ENCODE assay signal across 8 cellular contexts in genomic region chr7:76359111-76359986, GRCh38. TPM values are rescaled to one million over a fixed set of nuclear protein-coding genes. Genes with fewer than 3 reads are reported as not detected.
DNase-seq lines count a peak whose midpoint lies in the region; ATAC-seq and TF ChIP-seq lines count a peak whose summit lies in the region.

No MANE protein-coding gene starts in this region.

- 2% methylated on average over 14 of the region's 41 CpGs for WGBS in esophagus muscularis mucosa

- H3K9me3 ChIP-seq in DND-41 (ENCODE audit: insufficient read depth, low read length, severe bottlenecking), result no peaks in the 10 kb centered on the region
- H3K9me3 ChIP-seq in KOPT-K1 (ENCODE audit: insufficient read depth, low read length, poor library complexity, severe bottlenecking), result no peaks in the 10 kb centered on the region
- no peaks in the 10 kb centered on the region for H3K9me3 ChIP-seq in Panc1 (ENCODE audit: control insufficient read depth, insufficient read depth, low read depth, low read length)
- H3K9me3 ChIP-seq in esophagus muscularis mucosa, result no peaks in the 10 kb centered on the region

- H3K4me2 ChIP-seq in DND-41 (ENCODE audit: insufficient read depth, low read length), result peak overlapping the region; percentile 75

- H3K27ac ChIP-seq in DND-41 (ENCODE audit: low read length), result peak overlapping the region; percentile 95
- peak overlapping the region; percentile 81 for H3K27ac ChIP-seq in KOPT-K1 (ENCODE audit: low read depth, low read length, poor library complexity, severe bottlenecking)
- H3K27ac ChIP-seq in Panc1 (ENCODE audit: low read length), result peak overlapping the region; percentile 85
- H3K27ac ChIP-seq in esophagus muscularis mucosa (replicated peaks in 1 of 4), result peak overlapping the region; percentile 99 to 100 (median 100)

- ATAC-seq in DND-41 (ENCODE audit: insufficient read depth, low read depth) (peak; percentile 90), GM21825 (IDR thresholded peaks at IDR 0.05; ENCODE audit: unreplicated experiment) (peak; percentile 84), Panc1 (peak; percentile 98)
- peak; percentile 95 to 96 for ATAC-seq in activated T-cell treated with anti-CD3 and anti-CD28 coated beads, Interleukin-2, amount 50 U/mL, for 72 hours (replicated peaks in 1 of 2)

- peaks cover 51% of the 10 kb centered on the region for H3K4me1 Mint-ChIP-seq in activated T-cell treated with anti-CD3 and anti-CD28 coated beads, Interleukin-2, amount 50 U/mL, for 72 hours (ENCODE audit: low read depth)

- TF ChIP-seq CTCF in DND-41 (IDR thresholded peaks at IDR 0.05; ENCODE audit: borderline replicate concordance, extremely low read depth, low read length, poor library complexity, severe bottlenecking) (peak; percentile 92), Panc1 (IDR thresholded peaks at IDR 0.05) (peak; percentile 93), esophagus muscularis mucosa (IDR thresholded peaks at IDR 0.05) (peak; percentile 58 to 83 (median 76))

- DNase-seq in DND-41 (peak; percentile 99), Panc1 (ENCODE audit: low read depth, low spot score) (peak; percentile 97), esophagus muscularis mucosa (ENCODE audit: extremely low spot score) (peak; percentile 99), myocyte (ENCODE audit: low read depth) (peak; percentile 100)
- DNase-seq in activated T-cell treated with anti-CD3 and anti-CD28 coated beads, Interleukin-2, amount 50 U/mL, for 72 hours, result peak; percentile 96 to 97
- peak; percentile 85 to 94 for DNase-seq in stimulated activated CD8-positive, alpha-beta memory T cell treated with anti-CD3 and anti-CD28 coated beads, Interleukin-7, amount 100 ng/mL, for 48 hours (ENCODE audit: extremely low read depth in 1 of 2, low read depth in 1 of 2)

- TF ChIP-seq POLR2A in esophagus muscularis mucosa (IDR thresholded peaks at IDR 0.05; ENCODE audit: low read depth), result peak; percentile 9

- intact Hi-C loops in Panc1 (cut with micrococcal nuclease; ENCODE audit: unreplicated experiment) (no loop called here), esophagus muscularis mucosa (cut with DNase I) (loop anchor here (2.0 to 10.0 kb wide), 2 partner anchors 41 to 75 kb away; no protein-coding TSS in a partner anchor)

- no peaks in the 10 kb centered on the region for H3K9me3 Mint-ChIP-seq in activated T-cell treated with anti-CD3 and anti-CD28 coated beads, Interleukin-2, amount 50 U/mL, for 72 hours

- H3K4me3 ChIP-seq in DND-41 (ENCODE audit: low read depth in 1 of 2, low read length in 2 of 2) (peak overlapping the region; percentile 96 to 100; a peak in 3 of 4 replicates), Panc1 (ENCODE audit: low read depth in 2 of 2, low read length in 2 of 2) (peak overlapping the region; percentile 87 to 99), esophagus muscularis mucosa (peak overlapping the region; percentile 88 to 99 (median 94))

- no peaks in the 10 kb centered on the region for H3K27me3 Mint-ChIP-seq in activated T-cell treated with anti-CD3 and anti-CD28 coated beads, Interleukin-2, amount 50 U/mL, for 72 hours (ENCODE audit: low read depth)

- CTCF ChIA-PET in Panc1 (lab: Charles Lee), result interaction anchor here (0.7 to 1.0 kb wide), 4 partner anchors 24 to 1508 kb away, joined by 3 to 7 read pairs (median 5); no protein-coding TSS in a partner anchor

- H3K9ac ChIP-seq in DND-41 (ENCODE audit: low read depth, low read length), result peak overlapping the region; percentile 98

- H3K79me2 ChIP-seq in DND-41 (ENCODE audit: insufficient read depth, low read length), result peaks cover 45% of the 10 kb centered on the region

- TF ChIP-seq EP300 in esophagus muscularis mucosa (IDR thresholded peaks at IDR 0.05), result peak; percentile 66

- in situ Hi-C loops in Panc1 (cut with HindIII; ENCODE audit: low pct_unique_long_range_greater_than_20kb, low sequenced_read_pairs), result no loop called here

- peaks cover 9 to 25% of the 10 kb centered on the region in 2 donors for H3K36me3 Mint-ChIP-seq in activated T-cell treated with anti-CD3 and anti-CD28 coated beads, Interleukin-2, amount 50 U/mL, for 72 hours (ENCODE audit: insufficient read depth in 2 of 2)

- H3K27me3 ChIP-seq in DND-41 (ENCODE audit: insufficient read depth, low read length, poor library complexity) (no peaks in the 10 kb centered on the region), Panc1 (ENCODE audit: control insufficient read depth, insufficient read depth, low read length) (no peaks in the 10 kb centered on the region), esophagus muscularis mucosa (no peaks in the 10 kb centered on the region)

- BruUV-seq in Panc1 (replicated peaks; lab: Mats Ljungman, UMichigan), result no TSS peak

- H3K36me3 ChIP-seq in DND-41 (ENCODE audit: insufficient read depth, low read length) (peaks cover 34% of the 10 kb centered on the region), KOPT-K1 (ENCODE audit: insufficient read depth, low read length) (peaks cover 30% of the 10 kb centered on the region), Panc1 (ENCODE audit: control insufficient read depth, insufficient read depth, low read length) (peaks cover 19% of the 10 kb centered on the region), esophagus muscularis mucosa (peaks cover 0 to 7% (median 3%) of the 10 kb centered on the region in 4 donors)

- H3K27ac Mint-ChIP-seq in activated T-cell treated with anti-CD3 and anti-CD28 coated beads, Interleukin-2, amount 50 U/mL, for 72 hours, result peak overlapping the region; percentile 97

- H4K20me1 ChIP-seq in DND-41 (ENCODE audit: insufficient read depth, low read length), result peaks cover 29% of the 10 kb centered on the region

- H2AFZ ChIP-seq in DND-41 (ENCODE audit: low read depth, low read length), result peak overlapping the region; percentile 81

- peaks cover 52% of the 10 kb centered on the region for H3K4me1 ChIP-seq in DND-41 (ENCODE audit: insufficient read depth, low read length)
- peaks cover 30% of the 10 kb centered on the region for H3K4me1 ChIP-seq in Panc1 (ENCODE audit: control insufficient read depth, insufficient read depth, low read length)
- H3K4me1 ChIP-seq in esophagus muscularis mucosa, result peaks cover 32 to 56% (median 50%) of the 10 kb centered on the region in 4 donors

- POLR2A ChIA-PET in Panc1 (lab: Charles Lee), result interaction anchor here (0.5 to 0.6 kb wide), 4 partner anchors 11 to 885 kb away, joined by 3 to 20 read pairs (median 5); no protein-coding TSS in a partner anchor

- H3K4me3 Mint-ChIP-seq in activated T-cell treated with anti-CD3 and anti-CD28 coated beads, Interleukin-2, amount 50 U/mL, for 72 hours, result peak overlapping the region; percentile 90

RNA-seq across cellular contexts. Expression of gene YWHAG, which starts 0.6 kb away (rescaled TPM):
- 210 TPM for total RNA-seq in Panc1 (2021; ENCODE audit: unreplicated experiment)
- 172 TPM for polyA plus RNA-seq in Panc1 (2012; ENCODE audit: insufficient read length)
- 100 to 1,000 TPM; 107 to 120 TPM for total RNA-seq in activated T-cell treated with anti-CD3 and anti-CD28 coated beads, Interleukin-2, amount 50 U/mL, for 72 hours
- 10 to 100 TPM; 55.7 to 91.6 (median 73.7) TPM for total RNA-seq in esophagus muscularis mucosa
- 258 and 294 TPM in 2 replicates for total RNA-seq in myocyte
- polyA plus RNA-seq in myocyte (2012), result 330 TPM

RNA-seq across cellular contexts. Expression of gene SSC4D, which starts 50.1 kb away (rescaled TPM):
- 1.6 TPM for total RNA-seq in Panc1 (2021; ENCODE audit: unreplicated experiment)
- polyA plus RNA-seq in Panc1 (2012; ENCODE audit: insufficient read length), result 2.3 TPM
- 1 to 10 TPM in 1 of 2 donors, under 1 TPM in 1; 0.60 to 1.0 TPM for total RNA-seq in activated T-cell treated with anti-CD3 and anti-CD28 coated beads, Interleukin-2, amount 50 U/mL, for 72 hours
- total RNA-seq in esophagus muscularis mucosa, result under 1 TPM in 3 of 4 donors, not detected in 1; 0.39 to 0.66 (median 0.46) TPM
- total RNA-seq in myocyte, result 0.88 TPM in 1 of 2 replicates, not detected in the other
- polyA plus RNA-seq in myocyte (2012), result 0.90 TPM

RNA-seq across cellular contexts. Expression of gene HSPB1, which starts 56.9 kb away (rescaled TPM):
- total RNA-seq in Panc1 (2021; ENCODE audit: unreplicated experiment) (422 TPM), esophagus muscularis mucosa (1,000 to 10,000 TPM in 3 of 4 donors, 100 to 1,000 TPM in 1; 927 to 2,513 (median 1,694) TPM), myocyte (702 and 809 TPM in 2 replicates)
- polyA plus RNA-seq in Panc1 (2012; ENCODE audit: insufficient read length), result 1,072 TPM
- 10 to 100 TPM; 39.7 to 42.0 TPM for total RNA-seq in activated T-cell treated with anti-CD3 and anti-CD28 coated beads, Interleukin-2, amount 50 U/mL, for 72 hours
- polyA plus RNA-seq in myocyte (2012), result 2,326 TPM

Comparison
In these comparisons a context has a peak if more than half of its experiments do, and no peak if none do; other contexts are left out.
1. Peak in every context shown above with its lines: DNase-seq, ATAC-seq, H3K4me3 ChIP-seq and H3K27ac ChIP-seq.